ENCODE assay signal across 1 cellular context in genomic region chr10:79433324-79434222, GRCh38.
TF ChIP-seq lines count a peak whose summit lies in the region.

No MANE protein-coding gene starts in this region.

TF ChIP-seq in GM23338, 12 proteins besides CTCF, POLR2A, EP300 and RAD21:
- TF ChIP-seq ZNF331 (CRISPR knock-in tag; IDR thresholded peaks at IDR 0.05; ENCODE audit: low read depth), result no peak
- no peak for TF ChIP-seq STAT1 (IDR thresholded peaks at IDR 0.05; ENCODE audit: unreplicated experiment)
- no peak for TF ChIP-seq POLR2AphosphoS5 (IDR thresholded peaks at IDR 0.05; ENCODE audit: low read depth)
- TF ChIP-seq ZNF114 (CRISPR knock-in tag; IDR thresholded peaks at IDR 0.05), result no peak
- TF ChIP-seq JUNB (IDR thresholded peaks at IDR 0.05; ENCODE audit: unreplicated experiment), result no peak
- no peak for TF ChIP-seq CREB1 (CRISPR knock-in tag; IDR thresholded peaks at IDR 0.05; ENCODE audit: low read depth)
- TF ChIP-seq ZNF462 (CRISPR knock-in tag; IDR thresholded peaks at IDR 0.05), result no peak
- TF ChIP-seq, protein P1, sequence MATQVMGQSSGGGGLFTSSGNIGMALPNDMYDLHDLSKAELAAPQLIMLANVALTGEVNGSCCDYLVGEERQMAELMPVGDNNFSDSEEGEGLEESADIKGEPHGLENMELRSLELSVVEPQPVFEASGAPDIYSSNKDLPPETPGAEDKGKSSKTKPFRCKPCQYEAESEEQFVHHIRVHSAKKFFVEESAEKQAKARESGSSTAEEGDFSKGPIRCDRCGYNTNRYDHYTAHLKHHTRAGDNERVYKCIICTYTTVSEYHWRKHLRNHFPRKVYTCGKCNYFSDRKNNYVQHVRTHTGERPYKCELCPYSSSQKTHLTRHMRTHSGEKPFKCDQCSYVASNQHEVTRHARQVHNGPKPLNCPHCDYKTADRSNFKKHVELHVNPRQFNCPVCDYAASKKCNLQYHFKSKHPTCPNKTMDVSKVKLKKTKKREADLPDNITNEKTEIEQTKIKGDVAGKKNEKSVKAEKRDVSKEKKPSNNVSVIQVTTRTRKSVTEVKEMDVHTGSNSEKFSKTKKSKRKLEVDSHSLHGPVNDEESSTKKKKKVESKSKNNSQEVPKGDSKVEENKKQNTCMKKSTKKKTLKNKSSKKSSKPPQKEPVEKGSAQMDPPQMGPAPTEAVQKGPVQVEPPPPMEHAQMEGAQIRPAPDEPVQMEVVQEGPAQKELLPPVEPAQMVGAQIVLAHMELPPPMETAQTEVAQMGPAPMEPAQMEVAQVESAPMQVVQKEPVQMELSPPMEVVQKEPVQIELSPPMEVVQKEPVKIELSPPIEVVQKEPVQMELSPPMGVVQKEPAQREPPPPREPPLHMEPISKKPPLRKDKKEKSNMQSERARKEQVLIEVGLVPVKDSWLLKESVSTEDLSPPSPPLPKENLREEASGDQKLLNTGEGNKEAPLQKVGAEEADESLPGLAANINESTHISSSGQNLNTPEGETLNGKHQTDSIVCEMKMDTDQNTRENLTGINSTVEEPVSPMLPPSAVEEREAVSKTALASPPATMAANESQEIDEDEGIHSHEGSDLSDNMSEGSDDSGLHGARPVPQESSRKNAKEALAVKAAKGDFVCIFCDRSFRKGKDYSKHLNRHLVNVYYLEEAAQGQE (IDR thresholded peaks at IDR 0.05; ENCODE audit: unreplicated experiment), result no peak
- no peak for TF ChIP-seq EZH2 (IDR thresholded peaks at IDR 0.05; ENCODE audit: low read depth, unreplicated experiment)
- no peak for TF ChIP-seq NANOG (IDR thresholded peaks at IDR 0.05; ENCODE audit: borderline replicate concordance)
- TF ChIP-seq EZH2phosphoT487 (IDR thresholded peaks at IDR 0.05; ENCODE audit: unreplicated experiment), result no peak
- TF ChIP-seq, protein P2, sequence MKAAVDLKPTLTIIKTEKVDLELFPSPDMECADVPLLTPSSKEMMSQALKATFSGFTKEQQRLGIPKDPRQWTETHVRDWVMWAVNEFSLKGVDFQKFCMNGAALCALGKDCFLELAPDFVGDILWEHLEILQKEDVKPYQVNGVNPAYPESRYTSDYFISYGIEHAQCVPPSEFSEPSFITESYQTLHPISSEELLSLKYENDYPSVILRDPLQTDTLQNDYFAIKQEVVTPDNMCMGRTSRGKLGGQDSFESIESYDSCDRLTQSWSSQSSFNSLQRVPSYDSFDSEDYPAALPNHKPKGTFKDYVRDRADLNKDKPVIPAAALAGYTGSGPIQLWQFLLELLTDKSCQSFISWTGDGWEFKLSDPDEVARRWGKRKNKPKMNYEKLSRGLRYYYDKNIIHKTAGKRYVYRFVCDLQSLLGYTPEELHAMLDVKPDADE (IDR thresholded peaks at IDR 0.05), result no peak
TF ChIP-seq in GM23338: peak in this region for 0.
